22 cellular contexts compared by ENCODE assay signal in genomic region chr5:7210549-7210948, GRCh38.
A peak's percentile ranks its signal among the peaks of the same experiment; 100 is the strongest.
DNase-seq lines count a peak whose midpoint lies in the region; ATAC-seq, FAIRE-seq and TF ChIP-seq lines count a peak whose summit lies in the region.
"Had no signal": no experiment of that assay in that cellular context is flagged by ENCODE, and none has a peak within 500 bp of the region (broad histone marks: within the 10 kb centered on the region; RNA-seq: fewer than 3 reads in every experiment).

No MANE protein-coding gene starts in this region.

- H3K36me3 Mint-ChIP-seq in nephron (ENCODE audit: low read depth): no peaks in the 10 kb centered on the region
- H3K36me3 Mint-ChIP-seq: CD8-positive, alpha-beta T cell had no signal

- H3K27me3 ChIP-seq in PC-9 (ENCODE audit: insufficient read depth, low read depth): 0 out of 2 replicates have a peak, but pooled peaks cover 4% of the 10 kb centered on the region
- H3K27me3 ChIP-seq: BLaER1 treated with 17β-estradiol and CSF1 and Interleukin-3, amounts not matched to agents 10 nM and 100 nM had no signal

- no peaks in the 10 kb centered on the region for H3K9me3 Mint-ChIP-seq in nephron
- H3K9me3 Mint-ChIP-seq: CD4-positive, alpha-beta T cell had no signal

- no peak overlapping the region for H3K4me2 ChIP-seq in PC-9
- H3K4me2 ChIP-seq: A549 had no signal

- CTCF ChIA-PET in PC-9 (lab: Charles Lee): no interaction called here

- no peaks in the 10 kb centered on the region for H3K36me3 ChIP-seq in PC-9 (ENCODE audit: low read depth)
- H3K36me3 ChIP-seq: BLaER1 treated with 17β-estradiol and CSF1 and Interleukin-3, amounts not matched to agents 10 nM and 100 nM had no signal

- H3K27ac Mint-ChIP-seq in nephron: peak overlapping the region in 2 of 3 experiments; percentile 89 to 94
- H3K27ac Mint-ChIP-seq: B cell; CD4-positive, alpha-beta T cell; CD8-positive, alpha-beta T cell had no signal

- no peaks in the 10 kb centered on the region for H3F3A ChIP-seq in PC-9 (ENCODE audit: insufficient read depth, low read depth)

- POLR2A ChIA-PET in PC-9 (lab: Charles Lee; ENCODE audit: unreplicated experiment): no interaction called here

- H3K27ac ChIP-seq in PC-9: no peak overlapping the region
- H3K27ac ChIP-seq: 22Rv1; A549; BLaER1 treated with 17β-estradiol and CSF1 and Interleukin-3, amounts not matched to agents 10 nM and 100 nM; C4-2B had no signal

- no peaks in the 10 kb centered on the region for H3K79me2 ChIP-seq in PC-9 (ENCODE audit: low read depth)

- H4K20me1 ChIP-seq in PC-9 (ENCODE audit: insufficient read depth): no peaks in the 10 kb centered on the region
- H4K20me1 ChIP-seq: BLaER1 treated with 17β-estradiol and CSF1 and Interleukin-3, amounts not matched to agents 10 nM and 100 nM had no signal

- H3K4me1 ChIP-seq in PC-9 (replicated peaks; ENCODE audit: insufficient read depth): no peaks in the 10 kb centered on the region
- H3K4me1 ChIP-seq: A549, Caco-2 had no signal

- H3K9me2 ChIP-seq in PC-9 (ENCODE audit: insufficient read depth): peaks cover 5% of the 10 kb centered on the region; the same call in 1 of the 2 replicates

- no peak overlapping the region for H2AFZ ChIP-seq in PC-9

- intact Hi-C loops in PC-9 (cut with micrococcal nuclease; ENCODE audit: unreplicated experiment): no loop called here

- DNase-seq in NCI-H748 (lab: John Stamatoyannopoulos, UW; ENCODE audit: unreplicated experiment): peak; percentile 37
- no peak for DNase-seq in NCI-H748 treated with DMSO at 0.1 percent for 48 hours (lab: John Stamatoyannopoulos, UW)
- peak; percentile 10 for DNase-seq in NCI-H69 (lab: John Stamatoyannopoulos, UW)
- DNase-seq in urothelium cell line (ENCODE audit: low spot score): no peak
- no peak for DNase-seq in PC-9
- DNase-seq: AML-193; Caco-2; Calu3; CD4-positive, alpha-beta T cell; CD8-positive, alpha-beta T cell; GF-D8 had no signal

- no peak overlapping the region for H3K4me3 Mint-ChIP-seq in nephron
- H3K4me3 Mint-ChIP-seq: B cell; CD4-positive, alpha-beta T cell; CD8-positive, alpha-beta T cell had no signal

- no peak for ATAC-seq in HG03280 (IDR thresholded peaks at IDR 0.05; ENCODE audit: unreplicated experiment)
- ATAC-seq: A549; CD8-positive, alpha-beta T cell had no signal

- no peak overlapping the region for H3K4me3 ChIP-seq in PC-9
- H3K4me3 ChIP-seq: A549; BLaER1 treated with 17β-estradiol and CSF1 and Interleukin-3, amounts not matched to agents 10 nM and 100 nM had no signal

- H3K4me1 Mint-ChIP-seq in nephron: peaks cover 17% of the 10 kb centered on the region
- H3K4me1 Mint-ChIP-seq: B cell had no signal

- H3K9me3 ChIP-seq in PC-9 (ENCODE audit: insufficient read depth, low read depth): no peaks in the 10 kb centered on the region
- H3K9me3 ChIP-seq: A549, Caco-2 had no signal

- no peak for TF ChIP-seq CTCF in nephron (IDR thresholded peaks at IDR 0.05; ENCODE audit: unreplicated experiment in 3 of 3)
- TF ChIP-seq CTCF in PC-9 (conservative IDR thresholded peaks at IDR 0.05): no peak

- BruUV-seq in PC-9 (replicated peaks; lab: Mats Ljungman, UMichigan): no TSS peak

- FAIRE-seq in urothelium cell line (lab: Jason Lieb, UNC): peak; percentile 77
- FAIRE-seq: A549, D721Med, G401.6, GM12891, GM19239 had no signal

- H3K27me3 Mint-ChIP-seq in nephron (ENCODE audit: low read depth): peaks cover 5% of the 10 kb centered on the region
- H3K27me3 Mint-ChIP-seq: B cell; CD4-positive, alpha-beta T cell had no signal

Comparison
In these comparisons a context has a peak if more than half of its experiments do, and no peak if none do; other contexts are left out.
1. DNase-seq: peak in NCI-H748 (single experiment) and NCI-H69 (single experiment); none in NCI-H748 treated with DMSO at 0.1 percent for 48 hours (single experiment), urothelium cell line (single experiment) and PC-9 (0 of 2).